21 cellular contexts compared by ENCODE assay signal in genomic region chr18:56309104-56309503, GRCh38.
"Had no signal": no experiment of that assay in that cellular context is flagged by ENCODE, and none has a peak within 500 bp of the region (broad histone marks: within the 10 kb centered on the region; RNA-seq: fewer than 3 reads in every experiment).

No MANE protein-coding gene starts in this region.

- H3K27ac ChIP-seq: body of pancreas, colonic mucosa, gastrocnemius medialis, ovary, right lobe of liver, stomach, vagina had no signal

- H3K4me1 Mint-ChIP-seq: central memory CD8-positive, alpha-beta T cell; immature natural killer cell had no signal

- H3K27me3 ChIP-seq: body of pancreas, colonic mucosa, gastrocnemius medialis, ovary, right lobe of liver, stomach, vagina had no signal

- FAIRE-seq: endometrium had no signal

- H3K27ac Mint-ChIP-seq: activated naive CD8-positive, alpha-beta T cell treated with anti-CD3 and anti-CD28 coated beads, Interleukin-2, amount 10 ng/mL, durations not matched to agents 7 days and 5 days; immature natural killer cell; naive thymus-derived CD8-positive, alpha-beta T cell; T-helper 1 cell treated with Interleukin-12 subunit alpha and Interleukin-12 subunit beta and Interleukin-4 antibody, amounts not matched to agents 30 μg/mL and 1 μg/mL, for 36 hours had no signal

- H3K27me3 Mint-ChIP-seq: activated naive CD8-positive, alpha-beta T cell treated with anti-CD3 and anti-CD28 coated beads, Interleukin-2, amount 10 ng/mL, durations not matched to agents 7 days and 5 days; central memory CD8-positive, alpha-beta T cell had no signal

- H3K36me3 Mint-ChIP-seq: activated naive CD8-positive, alpha-beta T cell treated with anti-CD3 and anti-CD28 coated beads, Interleukin-2, amount 10 ng/mL, durations not matched to agents 7 days and 5 days; immature natural killer cell; naive thymus-derived CD8-positive, alpha-beta T cell had no signal

- H3K4me2 ChIP-seq: smooth muscle cell had no signal

- H3K9me3 ChIP-seq: body of pancreas, colonic mucosa, gastrocnemius medialis, ovary, right lobe of liver, stomach, vagina had no signal

- H3K4me1 ChIP-seq: body of pancreas, colonic mucosa, gastrocnemius medialis, right lobe of liver, stomach, vagina had no signal

- H3K9me3 Mint-ChIP-seq: activated naive CD8-positive, alpha-beta T cell treated with anti-CD3 and anti-CD28 coated beads, Interleukin-2, amount 10 ng/mL, durations not matched to agents 7 days and 5 days; immature natural killer cell; naive thymus-derived CD8-positive, alpha-beta T cell; T-helper 1 cell treated with Interleukin-12 subunit alpha and Interleukin-12 subunit beta and Interleukin-4 antibody, amounts not matched to agents 30 μg/mL and 1 μg/mL, for 36 hours had no signal

- H3K36me3 ChIP-seq: colonic mucosa, gastrocnemius medialis, ovary, right lobe of liver, stomach, vagina had no signal

- H3K4me3 Mint-ChIP-seq: activated naive CD8-positive, alpha-beta T cell treated with anti-CD3 and anti-CD28 coated beads, Interleukin-2, amount 10 ng/mL, durations not matched to agents 7 days and 5 days; central memory CD8-positive, alpha-beta T cell; immature natural killer cell; T-helper 1 cell treated with Interleukin-12 subunit alpha and Interleukin-12 subunit beta and Interleukin-4 antibody, amounts not matched to agents 30 μg/mL and 1 μg/mL, for 36 hours had no signal

- H3K4me3 ChIP-seq: body of pancreas, colonic mucosa, gastrocnemius medialis, ovary, right lobe of liver, smooth muscle cell, stomach, vagina had no signal

- DNase-seq: activated CD4-positive, alpha-beta T cell treated with anti-CD3 and anti-CD28 coated beads, Interleukin-2, amount 50 U/mL, for 4 hours; activated naive CD4-positive, alpha-beta T cell treated with Interleukin-2 at 50 U/mL for 16 hours; activated naive CD8-positive, alpha-beta T cell treated with anti-CD3 and anti-CD28 coated beads, Interleukin-2, amount 10 ng/mL, durations not matched to agents 7 days and 5 days; amygdala; body of pancreas; colonic mucosa; gastrocnemius medialis; immature natural killer cell; kidney glomerular epithelial cell; mesendoderm; naive thymus-derived CD8-positive, alpha-beta T cell; ovary; right lobe of liver; stimulated activated CD4-positive, alpha-beta T cell treated with anti-CD3 and anti-CD28 coated beads, Interleukin-4, amount 100 ng/mL, for 1 hour; stomach; trophoblast cell had no signal

- ATAC-seq: body of pancreas; gastrocnemius medialis; naive thymus-derived CD8-positive, alpha-beta T cell; right lobe of liver had no signal
